Comparison of ENCODE assay signal across 20 cellular contexts in the genomic region with DNA sequence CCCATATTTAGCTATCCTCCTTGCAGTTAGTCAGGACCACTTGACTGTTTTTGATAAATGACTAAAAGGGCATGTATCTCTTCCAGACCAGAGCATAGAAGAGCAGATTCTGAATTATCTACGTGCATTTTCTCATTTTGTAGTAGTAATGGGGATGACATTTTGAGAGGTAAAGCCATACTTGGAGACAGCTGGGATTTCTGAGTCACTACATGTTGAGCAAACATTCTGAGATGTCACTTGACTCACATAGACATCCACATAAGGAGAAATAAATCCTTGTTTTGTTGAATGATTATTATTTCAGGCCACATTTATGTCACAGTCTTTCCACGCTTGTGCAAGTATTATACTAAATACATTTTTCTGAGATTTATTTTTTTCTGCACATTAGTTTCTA.
DNase-seq lines count a peak whose midpoint lies in the region; ATAC-seq and TF ChIP-seq lines count a peak whose summit lies in the region.
"Had no signal": no experiment of that assay in that cellular context is flagged by ENCODE, and none has a peak within 500 bp of the region (broad histone marks: within the 10 kb centered on the region; RNA-seq: fewer than 3 reads in every experiment).

No MANE protein-coding gene starts in this region.

- WGBS in right lobe of liver (ENCODE audit: insufficient coverage, low coverage, low lambda C conversion rate, missing lambda C conversion rate), result 43% methylated on average over 2 of the region's 2 CpGs

- H3K36me3 ChIP-seq in SU-DHL-6 (ENCODE audit: low read length), result no peaks in the 10 kb centered on the region
- H3K36me3 ChIP-seq in right lobe of liver, result no peaks in the 10 kb centered on the region

- intact Hi-C loops in right lobe of liver (cut with DNase I), result no loop called here

- H3K9me3 ChIP-seq in SU-DHL-6 (ENCODE audit: insufficient read depth, low read length) (no peaks in the 10 kb centered on the region), right lobe of liver (no peaks in the 10 kb centered on the region)

- TF ChIP-seq CTCF in SU-DHL-6 (IDR thresholded peaks at IDR 0.05; ENCODE audit: insufficient read depth, low read length, poor library complexity, severe bottlenecking), result no peak
- TF ChIP-seq CTCF in right lobe of liver (IDR thresholded peaks at IDR 0.05), result no peak
- TF ChIP-seq CTCF in GM10248 (IDR thresholded peaks at IDR 0.05; ENCODE audit: control extremely low read depth, extremely low read depth, low read depth, missing control alignments), result no peak

- DNase-seq in DMS53 treated with DMSO at 0.1 percent for 48 hours (lab: John Stamatoyannopoulos, UW; ENCODE audit: unreplicated experiment) (peak; percentile 64), M059J (ENCODE audit: low read depth) (peak; percentile 3), renal cortical epithelial cell (ENCODE audit: low read depth) (peak; percentile 9), right lobe of liver (no peak), GM10248 (ENCODE audit: extremely low spot score) (no peak)
- DNase-seq: ACHN; CD4-positive, CD25-positive, alpha-beta regulatory T cell; COR-L47; GOT3; NCI-H1048; NCI-H1436; NCI-H1930; NCI-H2171; NK-92 treated with Interleukin-12 subunit alpha and Interleukin-12 subunit beta, amount 100 ng/mL, for 24 hours; SIG-M5; T-helper 1 cell had no signal

- peak overlapping the region; percentile 27 for H2AFZ ChIP-seq in SU-DHL-6 (ENCODE audit: low read depth, low read length, severe bottlenecking)

- H3K4me3 ChIP-seq in SU-DHL-6 (ENCODE audit: insufficient read depth, low read length, poor library complexity, severe bottlenecking) (no peak overlapping the region), right lobe of liver (no peak overlapping the region)

- no peaks in the 10 kb centered on the region for H3K4me1 ChIP-seq in right lobe of liver

- H3K27ac ChIP-seq in SU-DHL-6 (ENCODE audit: low read depth, low read length) (no peak overlapping the region), right lobe of liver (no peak overlapping the region)
- H3K27ac ChIP-seq: KMS-11 had no signal

- POLR2A ChIA-PET in GM10248 (lab: Yijun Ruan, JAX), result no interaction called here

- no peaks in the 10 kb centered on the region for H3K27me3 ChIP-seq in SU-DHL-6 (ENCODE audit: low read length)
- H3K27me3 ChIP-seq in right lobe of liver, result no peaks in the 10 kb centered on the region

- no peak overlapping the region for H3K4me2 ChIP-seq in SU-DHL-6 (ENCODE audit: low read depth, low read length, poor library complexity, severe bottlenecking)
- H3K4me2 ChIP-seq: KMS-11 had no signal

- ATAC-seq in HG03432 (IDR thresholded peaks at IDR 0.05; ENCODE audit: unreplicated experiment), result no peak
- ATAC-seq in right lobe of liver, result no peak
- ATAC-seq: SK-N-SH treated with all-trans-retinoic acid at 6 μM for 48 hours had no signal

- no peaks in the 10 kb centered on the region for H3K9me2 ChIP-seq in SU-DHL-6 (replicated peaks; ENCODE audit: insufficient read depth, low read length)

- TF ChIP-seq POLR2A in right lobe of liver (IDR thresholded peaks at IDR 0.05), result no peak

- H3K79me2 ChIP-seq in SU-DHL-6 (ENCODE audit: insufficient read depth, low read length), result no peaks in the 10 kb centered on the region

- CTCF ChIA-PET in GM10248 (lab: Yijun Ruan, JAX), result no interaction called here

- no peaks in the 10 kb centered on the region for H3F3A ChIP-seq in SU-DHL-6 (ENCODE audit: insufficient read depth)

- H3K9ac ChIP-seq in SU-DHL-6 (ENCODE audit: low read length), result no peak overlapping the region
- H3K9ac ChIP-seq: KMS-11 had no signal

- H4K20me1 ChIP-seq in SU-DHL-6 (ENCODE audit: low read depth, low read length), result no peaks in the 10 kb centered on the region

Comparison
In these comparisons a context has a peak if more than half of its experiments do, and no peak if none do; other contexts are left out.
1. DNase-seq: peak in DMS53 treated with DMSO at 0.1 percent for 48 hours (single experiment), M059J (single experiment) and renal cortical epithelial cell (single experiment); none in right lobe of liver (0 of 3) and GM10248 (single experiment).